Comparison of ENCODE assay signal across 1 cellular context in genomic region chr22:39956932-39957664, GRCh38.
TF ChIP-seq lines count a peak whose summit lies in the region.

No MANE protein-coding gene starts in this region.

TF ChIP-seq in GM12878, 131 proteins besides CTCF, POLR2A, EP300 and RAD21 (continued from another document):
- TF ChIP-seq SKIL (IDR thresholded peaks at IDR 0.05; ENCODE audit: low read depth, poor library complexity, severe bottlenecking) (peak; percentile 96), CHD2 (IDR thresholded peaks at IDR 0.05; ENCODE audit: borderline replicate concordance, low read depth, low read length) (peak; percentile 73; the same call in 1 of the 2 replicates), GATAD2B (conservative IDR thresholded peaks at IDR 0.05; ENCODE audit: low read depth) (0 out of 2 replicates have a peak, but pooled peaks have one; percentile 57), IKZF2 (IDR thresholded peaks at IDR 0.05) (peak; percentile 73 to 77; a peak in 3 of 4 replicates), IRF4 (IDR thresholded peaks at IDR 0.05; ENCODE audit: low read depth, low read length) (peak; percentile 64; the same call in 1 of the 2 replicates), ATF2 (IDR thresholded peaks at IDR 0.05; ENCODE audit: low read length) (peak; percentile 60; the same call in 1 of the 2 replicates), NR2F1 (conservative IDR thresholded peaks at IDR 0.05) (peak; percentile 98), HDAC6 (IDR thresholded peaks at IDR 0.05; ENCODE audit: unreplicated experiment) (no peak), MTA3 (IDR thresholded peaks at IDR 0.05; ENCODE audit: borderline replicate concordance, low read length) (peak; percentile 45; the same call in 1 of the 2 replicates), SMARCA5 (IDR thresholded peaks at IDR 0.05) (peak; percentile 81; the same call in 1 of the 2 replicates), SMC3 (IDR thresholded peaks at IDR 0.05; ENCODE audit: borderline replicate concordance, low read length) (no peak), CREM (IDR thresholded peaks at IDR 0.05; ENCODE audit: low read depth) (peak; percentile 60), RELB (IDR thresholded peaks at IDR 0.05; ENCODE audit: low read depth) (peak; percentile 69; the same call in 1 of the 2 replicates), TCF3 (IDR thresholded peaks at IDR 0.05; ENCODE audit: borderline replicate concordance, insufficient read depth, low read depth, low read length) (0 out of 2 replicates have a peak, but pooled peaks have one; percentile 21), NR2C1 (IDR thresholded peaks at IDR 0.05) (no peak), NBN (IDR thresholded peaks at IDR 0.05) (peak; percentile 62; the same call in 1 of the 2 replicates), RFX5 (IDR thresholded peaks at IDR 0.05; ENCODE audit: low read depth, low read length) (no peak), PAX8 (IDR thresholded peaks at IDR 0.05) (no peak), ATF7 (IDR thresholded peaks at IDR 0.05; ENCODE audit: low read depth) (peak; percentile 65), MLLT1 (IDR thresholded peaks at IDR 0.05) (peak; percentile 95), MXI1 (IDR thresholded peaks at IDR 0.05; ENCODE audit: low read depth, low read length) (peak; percentile 35; the same call in 1 of the 2 replicates), ASH2L (IDR thresholded peaks at IDR 0.05; ENCODE audit: borderline replicate concordance, low read depth) (no peak), TCF12 (IDR thresholded peaks at IDR 0.05; ENCODE audit: low read depth, low read length) (peak; percentile 51), BHLHE40 (IDR thresholded peaks at IDR 0.05; ENCODE audit: borderline replicate concordance in 1 of 2, low read depth in 2 of 2, low read length in 1 of 2) (peak; percentile 52 to 64), BCL3 (IDR thresholded peaks at IDR 0.05; ENCODE audit: borderline replicate concordance, insufficient read depth, low read depth, low read length, poor library complexity, severe bottlenecking) (peak; percentile 27), PKNOX1 (IDR thresholded peaks at IDR 0.05) (peak; percentile 31; the same call in 1 of the 2 replicates), ZSCAN29 (IDR thresholded peaks at IDR 0.05) (0 out of 2 replicates have a peak, but pooled peaks have one; percentile 6), NFXL1 (IDR thresholded peaks at IDR 0.05; ENCODE audit: borderline replicate concordance) (no peak), ETV6 (conservative IDR thresholded peaks at IDR 0.05 in 1 of 2, IDR thresholded peaks at IDR 0.05 in 1 of 2; ENCODE audit: borderline replicate concordance in 1 of 2, low read depth in 1 of 2) (peak in 1 of 2 experiments; percentile 54; a peak in 1 of 4 replicates)
